1 cellular context compared by ENCODE assay signal in genomic region chr13:51070005-51070649, GRCh38.
TF ChIP-seq lines count a peak whose summit lies in the region.

No MANE protein-coding gene starts in this region.

TF ChIP-seq in WTC11, 78 proteins besides CTCF, POLR2A, EP300 and RAD21 (continued from another document):
- TF ChIP-seq E2F4 (CRISPR knock-in tag; IDR thresholded peaks at IDR 0.05; ENCODE audit: borderline replicate concordance, low read depth), result no peak
- TF ChIP-seq GRHL2 (CRISPR knock-in tag; IDR thresholded peaks at IDR 0.05; ENCODE audit: insufficient replicate concordance, severe bottlenecking), result no peak
- TF ChIP-seq ETV6 (CRISPR knock-in tag; IDR thresholded peaks at IDR 0.05), result 0 out of 2 replicates have a peak, but pooled peaks have one; percentile 29
- TF ChIP-seq, protein P1, sequence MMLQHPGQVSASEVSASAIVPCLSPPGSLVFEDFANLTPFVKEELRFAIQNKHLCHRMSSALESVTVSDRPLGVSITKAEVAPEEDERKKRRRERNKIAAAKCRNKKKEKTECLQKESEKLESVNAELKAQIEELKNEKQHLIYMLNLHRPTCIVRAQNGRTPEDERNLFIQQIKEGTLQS (CRISPR knock-in tag; conservative IDR thresholded peaks at IDR 0.05), result no peak
- peak; percentile 46; the same call in 1 of the 2 replicates for TF ChIP-seq TEAD1 (CRISPR knock-in tag; IDR thresholded peaks at IDR 0.05)
